8 cellular contexts compared by ENCODE assay signal in genomic region chr21:46324390-46325072, GRCh38. TPM values are rescaled to one million over a fixed set of nuclear protein-coding genes. Genes with fewer than 3 reads are reported as not detected.
DNase-seq lines count a peak whose midpoint lies in the region; ATAC-seq and TF ChIP-seq lines count a peak whose summit lies in the region.

No MANE protein-coding gene starts in this region.

- peaks cover 5% of the 10 kb centered on the region for H3K36me3 Mint-ChIP-seq in IgD-negative memory B cell
- peaks cover 0 to 27% (median 8%) of the 10 kb centered on the region in 3 donors for H3K36me3 Mint-ChIP-seq in naive thymus-derived CD8-positive, alpha-beta T cell
- peaks cover 26% of the 10 kb centered on the region for H3K36me3 Mint-ChIP-seq in stimulated activated memory B cell treated with anti-CD40 and anti-IgM and Interleukin-4, amounts not matched to agents 10 μg/mL and 1 μg/mL and 100 μg/mL, for 72 hours

- no peaks in the 10 kb centered on the region for H3K27me3 Mint-ChIP-seq in IgD-negative memory B cell
- no peaks in the 10 kb centered on the region for H3K27me3 Mint-ChIP-seq in naive thymus-derived CD8-positive, alpha-beta T cell
- H3K27me3 Mint-ChIP-seq in stimulated activated memory B cell treated with anti-CD40 and anti-IgM and Interleukin-4, amounts not matched to agents 10 μg/mL and 1 μg/mL and 100 μg/mL, for 72 hours, result no peaks in the 10 kb centered on the region

- peaks cover 17 to 25% (median 24%) of the 10 kb centered on the region in 3 donors for H3K4me1 Mint-ChIP-seq in IgD-negative memory B cell
- peaks cover 9 to 38% (median 32%) of the 10 kb centered on the region in 4 donors for H3K4me1 Mint-ChIP-seq in naive thymus-derived CD8-positive, alpha-beta T cell
- peaks cover 33% of the 10 kb centered on the region for H3K4me1 Mint-ChIP-seq in stimulated activated memory B cell treated with anti-CD40 and anti-IgM and Interleukin-4, amounts not matched to agents 10 μg/mL and 1 μg/mL and 100 μg/mL, for 72 hours

- no peaks in the 10 kb centered on the region for H3K9me3 ChIP-seq in fibroblast of lung (ENCODE audit: control insufficient read depth, insufficient read depth, low read depth, low read length)

- H3K9me3 Mint-ChIP-seq in IgD-negative memory B cell, result no peaks in the 10 kb centered on the region
- no peaks in the 10 kb centered on the region for H3K9me3 Mint-ChIP-seq in naive thymus-derived CD8-positive, alpha-beta T cell
- H3K9me3 Mint-ChIP-seq in stimulated activated memory B cell treated with anti-CD40 and anti-IgM and Interleukin-4, amounts not matched to agents 10 μg/mL and 1 μg/mL and 100 μg/mL, for 72 hours, result no peaks in the 10 kb centered on the region

- no peaks in the 10 kb centered on the region for H4K20me1 ChIP-seq in fibroblast of lung (ENCODE audit: control insufficient read depth, extremely low read depth, insufficient read depth, low read length)

- H2AFZ ChIP-seq in fibroblast of lung (ENCODE audit: low read length), result peak overlapping the region; percentile 61

- H3K36me3 ChIP-seq in fibroblast of lung (ENCODE audit: control insufficient read depth, insufficient read depth, low read length), result peaks cover 4% of the 10 kb centered on the region

- POLR2A ChIA-PET in naive thymus-derived CD8-positive, alpha-beta T cell (lab: Charles Lee), result interaction anchor here (1.2 to 2.2 kb wide), 6 partner anchors 39 to 181 kb away, joined by 3 to 7 read pairs (median 6); partner anchors contain the start of genes DIP2A and MCM3AP

- TF ChIP-seq CTCF in fibroblast of lung (conservative IDR thresholded peaks at IDR 0.05 in 1 of 2, IDR thresholded peaks at IDR 0.05 in 1 of 2; ENCODE audit: low read depth in 1 of 2, low read length in 2 of 2), result no peak

- peak overlapping the region; percentile 95 to 98 (median 98) for H3K4me3 Mint-ChIP-seq in IgD-negative memory B cell
- peak overlapping the region; percentile 79 to 98 (median 96) for H3K4me3 Mint-ChIP-seq in naive thymus-derived CD8-positive, alpha-beta T cell
- H3K4me3 Mint-ChIP-seq in stimulated activated memory B cell treated with anti-CD40 and anti-IgM and Interleukin-4, amounts not matched to agents 10 μg/mL and 1 μg/mL and 100 μg/mL, for 72 hours, result peak overlapping the region; percentile 87

- peaks cover 17% of the 10 kb centered on the region for H3K4me1 ChIP-seq in fibroblast of lung (ENCODE audit: control insufficient read depth, extremely low read depth, insufficient read depth, low read length)

- DNase-seq in DMS53 treated with DMSO at 0.1 percent for 48 hours (lab: John Stamatoyannopoulos, UW; ENCODE audit: unreplicated experiment), result peak; percentile 59
- peak; percentile 83 for DNase-seq in activated T-helper 1 cell treated with Interleukin-2 at 50 U/mL for 16 hours (ENCODE audit: low read depth)
- peak; percentile 70 to 80 for DNase-seq in fibroblast of lung (ENCODE audit: low read depth in 2 of 2)
- peak; percentile 78 to 96 (median 90) for DNase-seq in naive thymus-derived CD8-positive, alpha-beta T cell

- H3K27ac Mint-ChIP-seq in IgD-negative memory B cell, result peak overlapping the region; percentile 96 to 99 (median 98)
- peak overlapping the region in 8 of 10 donors; percentile 79 to 99 (median 98) for H3K27ac Mint-ChIP-seq in naive thymus-derived CD8-positive, alpha-beta T cell
- peak overlapping the region; percentile 92 for H3K27ac Mint-ChIP-seq in stimulated activated memory B cell treated with anti-CD40 and anti-IgM and Interleukin-4, amounts not matched to agents 10 μg/mL and 1 μg/mL and 100 μg/mL, for 72 hours

- H3K4me2 ChIP-seq in fibroblast of lung (ENCODE audit: extremely low read depth, insufficient read depth, low read length), result peak overlapping the region; percentile 79

- no peaks in the 10 kb centered on the region for H3K27me3 ChIP-seq in fibroblast of lung (ENCODE audit: control insufficient read depth, insufficient read depth, low read length)

- H3K9ac ChIP-seq in fibroblast of lung (ENCODE audit: insufficient read depth, low read length), result peak overlapping the region; percentile 93

- peak overlapping the region; percentile 95 for H3K27ac ChIP-seq in fibroblast of lung (ENCODE audit: insufficient read depth, low read length)

- peak; percentile 52 for ATAC-seq in GM21576 (IDR thresholded peaks at IDR 0.05; ENCODE audit: unreplicated experiment)
- ATAC-seq in naive thymus-derived CD8-positive, alpha-beta T cell, result peak; percentile 76 to 80
- ATAC-seq in stimulated activated memory B cell treated with anti-CD40 and anti-IgM and Interleukin-4, amounts not matched to agents 10 μg/mL and 1 μg/mL and 100 μg/mL, for 72 hours, result peak; percentile 91

- H3K79me2 ChIP-seq in fibroblast of lung (ENCODE audit: control insufficient read depth, insufficient read depth, low read length), result peaks cover 68% of the 10 kb centered on the region

- H3K4me3 ChIP-seq in fibroblast of lung (replicated peaks in 1 of 4; ENCODE audit: control extremely low read depth in 1 of 4, insufficient read depth in 1 of 4, low read depth in 3 of 4, low read length in 4 of 4), result peak overlapping the region; percentile 86 to 97 (median 94)

TF ChIP-seq in PFSK-1, 5 proteins besides CTCF, POLR2A, EP300 and RAD21:
- TF ChIP-seq TAF1 (IDR thresholded peaks at IDR 0.05; ENCODE audit: borderline replicate concordance, insufficient read depth, low read length) (peak; percentile 95), SIN3A (IDR thresholded peaks at IDR 0.05; ENCODE audit: borderline replicate concordance, insufficient read depth, low read length) (no peak)
- TF ChIP-seq, protein P1, sequence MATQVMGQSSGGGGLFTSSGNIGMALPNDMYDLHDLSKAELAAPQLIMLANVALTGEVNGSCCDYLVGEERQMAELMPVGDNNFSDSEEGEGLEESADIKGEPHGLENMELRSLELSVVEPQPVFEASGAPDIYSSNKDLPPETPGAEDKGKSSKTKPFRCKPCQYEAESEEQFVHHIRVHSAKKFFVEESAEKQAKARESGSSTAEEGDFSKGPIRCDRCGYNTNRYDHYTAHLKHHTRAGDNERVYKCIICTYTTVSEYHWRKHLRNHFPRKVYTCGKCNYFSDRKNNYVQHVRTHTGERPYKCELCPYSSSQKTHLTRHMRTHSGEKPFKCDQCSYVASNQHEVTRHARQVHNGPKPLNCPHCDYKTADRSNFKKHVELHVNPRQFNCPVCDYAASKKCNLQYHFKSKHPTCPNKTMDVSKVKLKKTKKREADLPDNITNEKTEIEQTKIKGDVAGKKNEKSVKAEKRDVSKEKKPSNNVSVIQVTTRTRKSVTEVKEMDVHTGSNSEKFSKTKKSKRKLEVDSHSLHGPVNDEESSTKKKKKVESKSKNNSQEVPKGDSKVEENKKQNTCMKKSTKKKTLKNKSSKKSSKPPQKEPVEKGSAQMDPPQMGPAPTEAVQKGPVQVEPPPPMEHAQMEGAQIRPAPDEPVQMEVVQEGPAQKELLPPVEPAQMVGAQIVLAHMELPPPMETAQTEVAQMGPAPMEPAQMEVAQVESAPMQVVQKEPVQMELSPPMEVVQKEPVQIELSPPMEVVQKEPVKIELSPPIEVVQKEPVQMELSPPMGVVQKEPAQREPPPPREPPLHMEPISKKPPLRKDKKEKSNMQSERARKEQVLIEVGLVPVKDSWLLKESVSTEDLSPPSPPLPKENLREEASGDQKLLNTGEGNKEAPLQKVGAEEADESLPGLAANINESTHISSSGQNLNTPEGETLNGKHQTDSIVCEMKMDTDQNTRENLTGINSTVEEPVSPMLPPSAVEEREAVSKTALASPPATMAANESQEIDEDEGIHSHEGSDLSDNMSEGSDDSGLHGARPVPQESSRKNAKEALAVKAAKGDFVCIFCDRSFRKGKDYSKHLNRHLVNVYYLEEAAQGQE (IDR thresholded peaks at IDR 0.05; ENCODE audit: insufficient read depth in 1 of 2, low read depth in 2 of 2, low read length in 2 of 2), result peak in 1 of 2 experiments; percentile 17; a peak in 1 of 4 replicates
TF ChIP-seq in PFSK-1: peak in this region for 2.

RNA-seq across cellular contexts. Expression of gene PCNT, which starts 0.6 kb away (rescaled TPM):
- polyA plus RNA-seq in IgD-negative memory B cell (22.4 TPM), fibroblast of lung (7.4 and 11.1 TPM in 2 replicates)
- polyA plus RNA-seq in PFSK-1 (2012; ENCODE audit: insufficient read length, low read depth), result 30.4 TPM
- total RNA-seq in fibroblast of lung, result 15.7 and 26.1 TPM in 2 replicates
- 9.9 and 12.6 TPM in 2 replicates for polyA plus RNA-seq in fibroblast of lung (2012)
- polyA minus RNA-seq in fibroblast of lung (ENCODE audit: low replicate concordance), result 33.4 and 56.0 TPM in 2 replicates
- total RNA-seq in naive thymus-derived CD8-positive, alpha-beta T cell, result 10 to 100 TPM; 80.0 to 86.2 TPM
- 10 to 100 TPM; 17.2 to 37.4 (median 19.9) TPM for polyA plus RNA-seq in naive thymus-derived CD8-positive, alpha-beta T cell

RNA-seq across cellular contexts. Expression of gene C21orf58, which starts 0.9 kb away (rescaled TPM):
- polyA plus RNA-seq in IgD-negative memory B cell (1.3 TPM), fibroblast of lung (1.4 and 2.3 TPM in 2 replicates)
- 10.3 TPM for polyA plus RNA-seq in PFSK-1 (2012; ENCODE audit: insufficient read length, low read depth)
- total RNA-seq in fibroblast of lung, result 1.3 and 2.5 TPM in 2 replicates
- polyA plus RNA-seq in fibroblast of lung (2012), result 0.73 and 2.5 TPM in 2 replicates
- polyA minus RNA-seq in fibroblast of lung (ENCODE audit: low replicate concordance), result 3.1 and 4.3 TPM in 2 replicates
- 1 to 10 TPM; 6.4 to 7.3 TPM for total RNA-seq in naive thymus-derived CD8-positive, alpha-beta T cell
- polyA plus RNA-seq in naive thymus-derived CD8-positive, alpha-beta T cell, result 1 to 10 TPM in 1 of 3 donors, under 1 TPM in 2; 0.44 to 1.2 (median 0.51) TPM

RNA-seq across cellular contexts. Expression of gene YBEY, which starts 38.4 kb away (rescaled TPM):
- polyA plus RNA-seq in IgD-negative memory B cell, result 33.8 TPM
- polyA plus RNA-seq in PFSK-1 (2012; ENCODE audit: insufficient read length, low read depth), result 40.4 TPM
- total RNA-seq in fibroblast of lung, result 15.9 and 23.6 TPM in 2 replicates
- 18.6 and 22.5 TPM in 2 replicates for polyA plus RNA-seq in fibroblast of lung
- 16.1 and 16.9 TPM in 2 replicates for polyA plus RNA-seq in fibroblast of lung (2012)
- polyA minus RNA-seq in fibroblast of lung (ENCODE audit: low replicate concordance), result 9.3 TPM in 1 of 2 replicates, not detected in the other
- total RNA-seq in naive thymus-derived CD8-positive, alpha-beta T cell, result 10 to 100 TPM; 14.8 to 15.6 TPM
- polyA plus RNA-seq in naive thymus-derived CD8-positive, alpha-beta T cell, result 10 to 100 TPM; 14.2 to 22.2 (median 14.7) TPM

RNA-seq across cellular contexts. Expression of gene MCM3AP, which starts 39.1 kb away (rescaled TPM):
- 48.5 TPM for polyA plus RNA-seq in IgD-negative memory B cell
- 59.1 TPM for polyA plus RNA-seq in PFSK-1 (2012; ENCODE audit: insufficient read length, low read depth)
- 64.6 and 71.9 TPM in 2 replicates for total RNA-seq in fibroblast of lung
- polyA plus RNA-seq in fibroblast of lung, result 40.4 and 52.4 TPM in 2 replicates
- 42.3 and 46.0 TPM in 2 replicates for polyA plus RNA-seq in fibroblast of lung (2012)
- 60.8 and 91.0 TPM in 2 replicates for polyA minus RNA-seq in fibroblast of lung (ENCODE audit: low replicate concordance)
- total RNA-seq in naive thymus-derived CD8-positive, alpha-beta T cell, result 100 to 1,000 TPM; 186 to 187 TPM
- 10 to 100 TPM; 40.5 to 61.0 (median 41.5) TPM for polyA plus RNA-seq in naive thymus-derived CD8-positive, alpha-beta T cell

Comparison
In these comparisons a context has a peak if more than half of its experiments do, and no peak if none do; other contexts are left out.
1. Peak in every context shown above with its lines: DNase-seq, ATAC-seq, H3K4me3 ChIP-seq and H3K27ac ChIP-seq.